ENCODE assay signal across 8 cellular contexts in the genomic region with DNA sequence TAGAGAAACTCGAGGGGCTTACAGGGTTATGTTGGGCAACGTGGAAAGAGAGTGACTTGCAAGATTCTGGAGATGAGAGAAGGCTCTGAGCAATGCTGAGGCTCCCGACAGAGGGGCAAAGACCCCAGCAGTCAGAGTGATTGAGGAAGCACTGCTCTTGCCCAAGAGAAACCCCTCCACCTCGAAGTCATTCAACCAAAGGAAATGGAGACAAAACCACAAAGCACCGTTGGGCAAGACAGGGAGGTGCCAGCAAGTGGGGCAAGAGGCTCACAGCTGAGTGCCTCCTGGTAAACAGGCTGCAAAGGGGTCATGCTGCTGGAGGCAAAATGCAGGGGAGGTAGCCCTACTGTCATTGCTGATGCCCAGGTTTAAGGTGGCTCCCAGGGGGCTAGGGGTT. TPM values are rescaled to one million over a fixed set of nuclear protein-coding genes. Genes with fewer than 3 reads are reported as not detected.
DNase-seq lines count a peak whose midpoint lies in the region; ATAC-seq and TF ChIP-seq lines count a peak whose summit lies in the region.

No MANE protein-coding gene starts in this region.

- H3K27me3 Mint-ChIP-seq in activated naive CD8-positive, alpha-beta T cell treated with anti-CD3 and anti-CD28 coated beads for 36 hours = no peaks in the 10 kb centered on the region

- POLR2A ChIA-PET in RWPE1 (lab: Yijun Ruan, JAX; ENCODE audit: low non-redundant PET) = interaction anchor here (1.0 kb wide), 1 partner anchor 18 kb away, joined by 4 read pairs; a partner anchor contains a TSS

- no peaks in the 10 kb centered on the region for H3K36me3 Mint-ChIP-seq in activated naive CD8-positive, alpha-beta T cell treated with anti-CD3 and anti-CD28 coated beads for 36 hours

- peaks cover 39% of the 10 kb centered on the region for H3K4me1 Mint-ChIP-seq in activated naive CD8-positive, alpha-beta T cell treated with anti-CD3 and anti-CD28 coated beads for 36 hours

- ATAC-seq in GM19324 (IDR thresholded peaks at IDR 0.05; ENCODE audit: low FRiP score, unreplicated experiment) = no peak
- ATAC-seq in HG03442 (IDR thresholded peaks at IDR 0.05; ENCODE audit: unreplicated experiment) = no peak

- no peaks in the 10 kb centered on the region for H3K9me3 Mint-ChIP-seq in activated naive CD8-positive, alpha-beta T cell treated with anti-CD3 and anti-CD28 coated beads for 36 hours

- peak overlapping the region; percentile 22; the same call in 1 of the 2 replicates for H3K27ac ChIP-seq in RWPE1

- DNase-seq in HCEC 1CT = peak; percentile 25
- DNase-seq in RWPE1 (ENCODE audit: low spot score) = no peak
- DNase-seq in activated naive CD8-positive, alpha-beta T cell treated with anti-CD3 and anti-CD28 coated beads for 36 hours = no peak
- peak; percentile 23 to 33 for DNase-seq in stimulated activated CD8-positive, alpha-beta memory T cell treated with anti-CD3 and anti-CD28 coated beads, Interleukin-4, amount 100 ng/mL, for 1 hour (ENCODE audit: low read depth in 2 of 2, low spot score in 1 of 2)
- DNase-seq in SW 1271 (lab: John Stamatoyannopoulos, UW) = no peak
- DNase-seq in NCI-H146 treated with DMSO at 0.1 percent for 48 hours (lab: John Stamatoyannopoulos, UW; ENCODE audit: unreplicated experiment) = no peak

- no peak overlapping the region for H3K4me3 Mint-ChIP-seq in activated naive CD8-positive, alpha-beta T cell treated with anti-CD3 and anti-CD28 coated beads for 36 hours

- TF ChIP-seq CTCF in RWPE1 (conservative IDR thresholded peaks at IDR 0.05; ENCODE audit: low read depth) = no peak

- H3K27ac Mint-ChIP-seq in activated naive CD8-positive, alpha-beta T cell treated with anti-CD3 and anti-CD28 coated beads for 36 hours = peak overlapping the region; percentile 90

- CTCF ChIA-PET in RWPE1 (lab: Yijun Ruan, JAX) = no interaction called here

RNA-seq across cellular contexts. Expression of a gene that starts 17.9 kb away (rescaled TPM):
- 100 to 1,000 TPM; 551 to 554 TPM for total RNA-seq in activated naive CD8-positive, alpha-beta T cell treated with anti-CD3 and anti-CD28 coated beads for 36 hours

Comparison
In these comparisons a context has a peak if more than half of its experiments do, and no peak if none do; other contexts are left out.
1. DNase-seq: peak in HCEC 1CT (single experiment) and stimulated activated CD8-positive, alpha-beta memory T cell treated with anti-CD3 and anti-CD28 coated beads, Interleukin-4, amount 100 ng/mL, for 1 hour (2 of 2); none in RWPE1 (single experiment), activated naive CD8-positive, alpha-beta T cell treated with anti-CD3 and anti-CD28 coated beads for 36 hours (single experiment), SW 1271 (0 of 2) and NCI-H146 treated with DMSO at 0.1 percent for 48 hours (single experiment).